3 cellular contexts compared by ENCODE assay signal in the genomic region with DNA sequence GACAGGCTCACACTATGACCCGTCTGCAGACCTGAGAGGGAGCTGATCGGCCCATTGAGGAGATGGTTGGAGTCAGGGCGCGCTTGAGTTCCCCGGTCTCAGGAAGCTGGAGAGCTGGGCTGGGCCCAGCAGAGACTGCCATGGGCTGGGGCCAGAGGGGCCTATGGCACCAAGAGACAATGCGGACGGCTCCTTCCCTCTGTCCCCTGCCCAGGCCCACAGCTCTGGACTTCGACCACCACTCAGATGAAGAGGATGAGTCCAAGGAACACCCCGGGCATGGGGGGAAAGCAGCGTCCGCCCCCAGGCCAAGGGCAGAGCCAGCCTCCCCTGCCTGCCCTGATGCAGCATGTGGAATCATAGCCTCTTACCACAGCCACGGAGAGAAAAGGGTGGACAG.
TF ChIP-seq lines count a peak whose summit lies in the region.

No MANE protein-coding gene starts in this region.

TF ChIP-seq in SK-N-SH, 30 proteins besides CTCF, POLR2A, EP300 and RAD21 (continued from another document):
- TF ChIP-seq, protein P1, sequence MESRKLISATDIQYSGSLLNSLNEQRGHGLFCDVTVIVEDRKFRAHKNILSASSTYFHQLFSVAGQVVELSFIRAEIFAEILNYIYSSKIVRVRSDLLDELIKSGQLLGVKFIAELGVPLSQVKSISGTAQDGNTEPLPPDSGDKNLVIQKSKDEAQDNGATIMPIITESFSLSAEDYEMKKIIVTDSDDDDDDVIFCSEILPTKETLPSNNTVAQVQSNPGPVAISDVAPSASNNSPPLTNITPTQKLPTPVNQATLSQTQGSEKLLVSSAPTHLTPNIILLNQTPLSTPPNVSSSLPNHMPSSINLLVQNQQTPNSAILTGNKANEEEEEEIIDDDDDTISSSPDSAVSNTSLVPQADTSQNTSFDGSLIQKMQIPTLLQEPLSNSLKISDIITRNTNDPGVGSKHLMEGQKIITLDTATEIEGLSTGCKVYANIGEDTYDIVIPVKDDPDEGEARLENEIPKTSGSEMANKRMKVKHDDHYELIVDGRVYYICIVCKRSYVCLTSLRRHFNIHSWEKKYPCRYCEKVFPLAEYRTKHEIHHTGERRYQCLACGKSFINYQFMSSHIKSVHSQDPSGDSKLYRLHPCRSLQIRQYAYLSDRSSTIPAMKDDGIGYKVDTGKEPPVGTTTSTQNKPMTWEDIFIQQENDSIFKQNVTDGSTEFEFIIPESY (IDR thresholded peaks at IDR 0.05; ENCODE audit: borderline replicate concordance, low read depth), result no peak
- TF ChIP-seq ELF1 (IDR thresholded peaks at IDR 0.05) (no peak), POLR2AphosphoS5 (IDR thresholded peaks at IDR 0.05; ENCODE audit: low read depth, low read length) (no peak), SIN3A (IDR thresholded peaks at IDR 0.05; ENCODE audit: borderline replicate concordance, low read depth, low read length) (no peak), FOSL2 (IDR thresholded peaks at IDR 0.05; ENCODE audit: borderline replicate concordance, low read depth) (no peak), NRF1 (IDR thresholded peaks at IDR 0.05; ENCODE audit: low read depth, low read length) (no peak), RFX5 (IDR thresholded peaks at IDR 0.05; ENCODE audit: low read length) (no peak), SMC3 (IDR thresholded peaks at IDR 0.05; ENCODE audit: low read depth, low read length) (no peak), YY1 (IDR thresholded peaks at IDR 0.05; ENCODE audit: low read depth) (no peak), EZH2phosphoT487 (IDR thresholded peaks at IDR 0.05; ENCODE audit: borderline replicate concordance, low read depth) (no peak), TCF12 (IDR thresholded peaks at IDR 0.05) (no peak), JUND (IDR thresholded peaks at IDR 0.05) (no peak)
- TF ChIP-seq, protein P2, sequence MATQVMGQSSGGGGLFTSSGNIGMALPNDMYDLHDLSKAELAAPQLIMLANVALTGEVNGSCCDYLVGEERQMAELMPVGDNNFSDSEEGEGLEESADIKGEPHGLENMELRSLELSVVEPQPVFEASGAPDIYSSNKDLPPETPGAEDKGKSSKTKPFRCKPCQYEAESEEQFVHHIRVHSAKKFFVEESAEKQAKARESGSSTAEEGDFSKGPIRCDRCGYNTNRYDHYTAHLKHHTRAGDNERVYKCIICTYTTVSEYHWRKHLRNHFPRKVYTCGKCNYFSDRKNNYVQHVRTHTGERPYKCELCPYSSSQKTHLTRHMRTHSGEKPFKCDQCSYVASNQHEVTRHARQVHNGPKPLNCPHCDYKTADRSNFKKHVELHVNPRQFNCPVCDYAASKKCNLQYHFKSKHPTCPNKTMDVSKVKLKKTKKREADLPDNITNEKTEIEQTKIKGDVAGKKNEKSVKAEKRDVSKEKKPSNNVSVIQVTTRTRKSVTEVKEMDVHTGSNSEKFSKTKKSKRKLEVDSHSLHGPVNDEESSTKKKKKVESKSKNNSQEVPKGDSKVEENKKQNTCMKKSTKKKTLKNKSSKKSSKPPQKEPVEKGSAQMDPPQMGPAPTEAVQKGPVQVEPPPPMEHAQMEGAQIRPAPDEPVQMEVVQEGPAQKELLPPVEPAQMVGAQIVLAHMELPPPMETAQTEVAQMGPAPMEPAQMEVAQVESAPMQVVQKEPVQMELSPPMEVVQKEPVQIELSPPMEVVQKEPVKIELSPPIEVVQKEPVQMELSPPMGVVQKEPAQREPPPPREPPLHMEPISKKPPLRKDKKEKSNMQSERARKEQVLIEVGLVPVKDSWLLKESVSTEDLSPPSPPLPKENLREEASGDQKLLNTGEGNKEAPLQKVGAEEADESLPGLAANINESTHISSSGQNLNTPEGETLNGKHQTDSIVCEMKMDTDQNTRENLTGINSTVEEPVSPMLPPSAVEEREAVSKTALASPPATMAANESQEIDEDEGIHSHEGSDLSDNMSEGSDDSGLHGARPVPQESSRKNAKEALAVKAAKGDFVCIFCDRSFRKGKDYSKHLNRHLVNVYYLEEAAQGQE (IDR thresholded peaks at IDR 0.05; ENCODE audit: low read depth, low read length), result no peak

TF ChIP-seq in SK-N-SH treated with all-trans-retinoic acid at 6 μM for 48 hours, 23 proteins besides CTCF, POLR2A, EP300 and RAD21:
- TF ChIP-seq, protein P3, sequence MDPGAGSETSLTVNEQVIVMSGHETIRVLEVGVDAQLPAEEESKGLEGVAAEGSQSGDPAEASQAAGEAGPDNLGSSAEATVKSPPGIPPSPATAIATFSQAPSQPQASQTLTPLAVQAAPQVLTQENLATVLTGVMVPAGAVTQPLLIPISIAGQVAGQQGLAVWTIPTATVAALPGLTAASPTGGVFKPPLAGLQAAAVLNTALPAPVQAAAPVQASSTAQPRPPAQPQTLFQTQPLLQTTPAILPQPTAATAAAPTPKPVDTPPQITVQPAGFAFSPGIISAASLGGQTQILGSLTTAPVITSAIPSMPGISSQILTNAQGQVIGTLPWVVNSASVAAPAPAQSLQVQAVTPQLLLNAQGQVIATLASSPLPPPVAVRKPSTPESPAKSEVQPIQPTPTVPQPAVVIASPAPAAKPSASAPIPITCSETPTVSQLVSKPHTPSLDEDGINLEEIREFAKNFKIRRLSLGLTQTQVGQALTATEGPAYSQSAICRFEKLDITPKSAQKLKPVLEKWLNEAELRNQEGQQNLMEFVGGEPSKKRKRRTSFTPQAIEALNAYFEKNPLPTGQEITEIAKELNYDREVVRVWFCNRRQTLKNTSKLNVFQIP (CRISPR knock-in tag; IDR thresholded peaks at IDR 0.05; ENCODE audit: borderline replicate concordance, low read depth), result no peak
- TF ChIP-seq ESRRG (CRISPR knock-in tag; IDR thresholded peaks at IDR 0.05) (no peak), ZC3H10 (CRISPR knock-in tag; IDR thresholded peaks at IDR 0.05) (no peak), BACH2 (CRISPR knock-in tag; IDR thresholded peaks at IDR 0.05; ENCODE audit: borderline replicate concordance) (no peak), RARB (CRISPR knock-in tag; IDR thresholded peaks at IDR 0.05) (no peak)

TF ChIP-seq in HepG2, 621 proteins besides CTCF, POLR2A, EP300 and RAD21 (continued from another document):
- TF ChIP-seq, protein P4, sequence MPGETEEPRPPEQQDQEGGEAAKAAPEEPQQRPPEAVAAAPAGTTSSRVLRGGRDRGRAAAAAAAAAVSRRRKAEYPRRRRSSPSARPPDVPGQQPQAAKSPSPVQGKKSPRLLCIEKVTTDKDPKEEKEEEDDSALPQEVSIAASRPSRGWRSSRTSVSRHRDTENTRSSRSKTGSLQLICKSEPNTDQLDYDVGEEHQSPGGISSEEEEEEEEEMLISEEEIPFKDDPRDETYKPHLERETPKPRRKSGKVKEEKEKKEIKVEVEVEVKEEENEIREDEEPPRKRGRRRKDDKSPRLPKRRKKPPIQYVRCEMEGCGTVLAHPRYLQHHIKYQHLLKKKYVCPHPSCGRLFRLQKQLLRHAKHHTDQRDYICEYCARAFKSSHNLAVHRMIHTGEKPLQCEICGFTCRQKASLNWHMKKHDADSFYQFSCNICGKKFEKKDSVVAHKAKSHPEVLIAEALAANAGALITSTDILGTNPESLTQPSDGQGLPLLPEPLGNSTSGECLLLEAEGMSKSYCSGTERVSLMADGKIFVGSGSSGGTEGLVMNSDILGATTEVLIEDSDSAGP (CRISPR knock-in tag; IDR thresholded peaks at IDR 0.05; ENCODE audit: borderline replicate concordance), result no peak
- TF ChIP-seq, protein P5, sequence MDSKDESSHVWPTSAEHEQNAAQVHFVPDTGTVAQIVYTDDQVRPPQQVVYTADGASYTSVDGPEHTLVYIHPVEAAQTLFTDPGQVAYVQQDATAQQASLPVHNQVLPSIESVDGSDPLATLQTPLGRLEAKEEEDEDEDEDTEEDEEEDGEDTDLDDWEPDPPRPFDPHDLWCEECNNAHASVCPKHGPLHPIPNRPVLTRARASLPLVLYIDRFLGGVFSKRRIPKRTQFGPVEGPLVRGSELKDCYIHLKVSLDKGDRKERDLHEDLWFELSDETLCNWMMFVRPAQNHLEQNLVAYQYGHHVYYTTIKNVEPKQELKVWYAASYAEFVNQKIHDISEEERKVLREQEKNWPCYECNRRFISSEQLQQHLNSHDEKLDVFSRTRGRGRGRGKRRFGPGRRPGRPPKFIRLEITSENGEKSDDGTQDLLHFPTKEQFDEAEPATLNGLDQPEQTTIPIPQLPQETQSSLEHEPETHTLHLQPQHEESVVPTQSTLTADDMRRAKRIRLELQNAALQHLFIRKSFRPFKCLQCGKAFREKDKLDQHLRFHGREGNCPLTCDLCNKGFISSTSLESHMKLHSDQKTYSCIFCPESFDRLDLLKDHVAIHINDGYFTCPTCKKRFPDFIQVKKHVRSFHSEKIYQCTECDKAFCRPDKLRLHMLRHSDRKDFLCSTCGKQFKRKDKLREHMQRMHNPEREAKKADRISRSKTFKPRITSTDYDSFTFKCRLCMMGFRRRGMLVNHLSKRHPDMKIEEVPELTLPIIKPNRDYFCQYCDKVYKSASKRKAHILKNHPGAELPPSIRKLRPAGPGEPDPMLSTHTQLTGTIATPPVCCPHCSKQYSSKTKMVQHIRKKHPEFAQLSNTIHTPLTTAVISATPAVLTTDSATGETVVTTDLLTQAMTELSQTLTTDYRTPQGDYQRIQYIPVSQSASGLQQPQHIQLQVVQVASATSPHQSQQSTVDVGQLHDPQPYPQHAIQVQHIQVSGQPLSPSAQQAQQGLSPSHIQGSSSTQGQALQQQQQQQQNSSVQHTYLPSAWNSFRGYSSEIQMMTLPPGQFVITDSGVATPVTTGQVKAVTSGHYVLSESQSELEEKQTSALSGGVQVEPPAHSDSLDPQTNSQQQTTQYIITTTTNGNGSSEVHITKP (CRISPR knock-in tag; IDR thresholded peaks at IDR 0.05; ENCODE audit: low read depth), result no peak
- TF ChIP-seq, protein P6, sequence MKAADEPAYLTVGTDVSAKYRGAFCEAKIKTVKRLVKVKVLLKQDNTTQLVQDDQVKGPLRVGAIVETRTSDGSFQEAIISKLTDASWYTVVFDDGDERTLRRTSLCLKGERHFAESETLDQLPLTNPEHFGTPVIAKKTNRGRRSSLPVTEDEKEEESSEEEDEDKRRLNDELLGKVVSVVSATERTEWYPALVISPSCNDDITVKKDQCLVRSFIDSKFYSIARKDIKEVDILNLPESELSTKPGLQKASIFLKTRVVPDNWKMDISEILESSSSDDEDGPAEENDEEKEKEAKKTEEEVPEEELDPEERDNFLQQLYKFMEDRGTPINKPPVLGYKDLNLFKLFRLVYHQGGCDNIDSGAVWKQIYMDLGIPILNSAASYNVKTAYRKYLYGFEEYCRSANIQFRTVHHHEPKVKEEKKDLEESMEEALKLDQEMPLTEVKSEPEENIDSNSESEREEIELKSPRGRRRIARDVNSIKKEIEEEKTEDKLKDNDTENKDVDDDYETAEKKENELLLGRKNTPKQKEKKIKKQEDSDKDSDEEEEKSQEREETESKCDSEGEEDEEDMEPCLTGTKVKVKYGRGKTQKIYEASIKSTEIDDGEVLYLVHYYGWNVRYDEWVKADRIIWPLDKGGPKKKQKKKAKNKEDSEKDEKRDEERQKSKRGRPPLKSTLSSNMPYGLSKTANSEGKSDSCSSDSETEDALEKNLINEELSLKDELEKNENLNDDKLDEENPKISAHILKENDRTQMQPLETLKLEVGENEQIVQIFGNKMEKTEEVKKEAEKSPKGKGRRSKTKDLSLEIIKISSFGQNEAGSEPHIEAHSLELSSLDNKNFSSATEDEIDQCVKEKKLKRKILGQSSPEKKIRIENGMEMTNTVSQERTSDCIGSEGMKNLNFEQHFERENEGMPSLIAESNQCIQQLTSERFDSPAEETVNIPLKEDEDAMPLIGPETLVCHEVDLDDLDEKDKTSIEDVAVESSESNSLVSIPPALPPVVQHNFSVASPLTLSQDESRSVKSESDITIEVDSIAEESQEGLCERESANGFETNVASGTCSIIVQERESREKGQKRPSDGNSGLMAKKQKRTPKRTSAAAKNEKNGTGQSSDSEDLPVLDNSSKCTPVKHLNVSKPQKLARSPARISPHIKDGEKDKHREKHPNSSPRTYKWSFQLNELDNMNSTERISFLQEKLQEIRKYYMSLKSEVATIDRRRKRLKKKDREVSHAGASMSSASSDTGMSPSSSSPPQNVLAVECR (CRISPR knock-in tag; IDR thresholded peaks at IDR 0.05; ENCODE audit: borderline replicate concordance), result no peak
- TF ChIP-seq RELA (CRISPR knock-in tag; IDR thresholded peaks at IDR 0.05) (no peak), ZNF614 (CRISPR knock-in tag; IDR thresholded peaks at IDR 0.05; ENCODE audit: borderline replicate concordance) (no peak), MBD4 (IDR thresholded peaks at IDR 0.05; ENCODE audit: borderline replicate concordance, low read length) (no peak), IRX3 (CRISPR knock-in tag; IDR thresholded peaks at IDR 0.05; ENCODE audit: borderline replicate concordance, low read depth) (no peak), RFXAP (CRISPR knock-in tag; IDR thresholded peaks at IDR 0.05; ENCODE audit: borderline replicate concordance) (no peak), RARG (CRISPR knock-in tag; IDR thresholded peaks at IDR 0.05; ENCODE audit: low read depth) (no peak), HOXA3 (CRISPR knock-in tag; IDR thresholded peaks at IDR 0.05) (no peak), FOXO1 (CRISPR knock-in tag; IDR thresholded peaks at IDR 0.05) (no peak), YY1 (IDR thresholded peaks at IDR 0.05; ENCODE audit: insufficient read depth, insufficient replicate concordance, low read depth, low read length) (no peak), MAFG (CRISPR knock-in tag; IDR thresholded peaks at IDR 0.05) (no peak), NFYC (CRISPR knock-in tag; IDR thresholded peaks at IDR 0.05) (no peak)
- TF ChIP-seq, protein P7, sequence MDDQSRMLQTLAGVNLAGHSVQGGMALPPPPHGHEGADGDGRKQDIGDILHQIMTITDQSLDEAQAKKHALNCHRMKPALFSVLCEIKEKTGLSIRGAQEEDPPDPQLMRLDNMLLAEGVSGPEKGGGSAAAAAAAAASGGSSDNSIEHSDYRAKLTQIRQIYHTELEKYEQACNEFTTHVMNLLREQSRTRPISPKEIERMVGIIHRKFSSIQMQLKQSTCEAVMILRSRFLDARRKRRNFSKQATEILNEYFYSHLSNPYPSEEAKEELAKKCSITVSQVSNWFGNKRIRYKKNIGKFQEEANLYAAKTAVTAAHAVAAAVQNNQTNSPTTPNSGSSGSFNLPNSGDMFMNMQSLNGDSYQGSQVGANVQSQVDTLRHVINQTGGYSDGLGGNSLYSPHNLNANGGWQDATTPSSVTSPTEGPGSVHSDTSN (CRISPR knock-in tag; IDR thresholded peaks at IDR 0.05; ENCODE audit: borderline replicate concordance), result no peak
- TF ChIP-seq, protein P8, sequence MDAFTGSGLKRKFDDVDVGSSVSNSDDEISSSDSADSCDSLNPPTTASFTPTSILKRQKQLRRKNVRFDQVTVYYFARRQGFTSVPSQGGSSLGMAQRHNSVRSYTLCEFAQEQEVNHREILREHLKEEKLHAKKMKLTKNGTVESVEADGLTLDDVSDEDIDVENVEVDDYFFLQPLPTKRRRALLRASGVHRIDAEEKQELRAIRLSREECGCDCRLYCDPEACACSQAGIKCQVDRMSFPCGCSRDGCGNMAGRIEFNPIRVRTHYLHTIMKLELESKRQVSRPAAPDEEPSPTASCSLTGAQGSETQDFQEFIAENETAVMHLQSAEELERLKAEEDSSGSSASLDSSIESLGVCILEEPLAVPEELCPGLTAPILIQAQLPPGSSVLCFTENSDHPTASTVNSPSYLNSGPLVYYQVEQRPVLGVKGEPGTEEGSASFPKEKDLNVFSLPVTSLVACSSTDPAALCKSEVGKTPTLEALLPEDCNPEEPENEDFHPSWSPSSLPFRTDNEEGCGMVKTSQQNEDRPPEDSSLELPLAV (CRISPR knock-in tag; conservative IDR thresholded peaks at IDR 0.05; ENCODE audit: low read depth), result no peak
